In the genomic region with DNA sequence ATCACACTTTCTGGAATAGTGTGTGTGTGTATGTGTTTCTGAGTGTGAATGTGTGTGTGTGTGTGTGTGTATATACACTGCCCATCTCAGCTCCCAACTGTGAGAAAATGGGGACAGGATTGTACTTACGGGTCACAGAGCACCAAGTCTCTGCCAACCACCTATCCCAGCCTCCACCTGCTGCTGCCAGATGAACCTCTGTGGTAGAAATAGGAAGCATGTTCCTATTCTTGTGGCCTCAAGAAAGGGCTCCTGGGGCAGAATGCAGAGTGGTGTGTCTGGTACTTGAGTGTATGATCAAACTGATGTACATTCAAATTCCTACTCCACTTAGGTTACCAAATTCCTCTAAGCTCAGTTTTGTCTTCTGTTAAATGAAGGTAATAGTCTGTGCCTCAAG, we compare ENCODE assay signal across 18 cellular contexts.
"Had no signal": no experiment of that assay in that cellular context is flagged by ENCODE, and none has a peak within 500 bp of the region (broad histone marks: within the 10 kb centered on the region; RNA-seq: fewer than 3 reads in every experiment).

No MANE protein-coding gene starts in this region.

- H3K27me3 ChIP-seq: dorsolateral prefrontal cortex, neural progenitor cell, ovary, right lobe of liver had no signal

- DNase-seq: activated CD4-positive, alpha-beta memory T cell treated with anti-CD3 and anti-CD28 coated beads, Interleukin-2, amount 10 ng/mL, durations not matched to agents 7 days and 5 days; activated CD4-positive, alpha-beta T cell treated with anti-CD3 and anti-CD28 coated beads for 4 hours; dorsolateral prefrontal cortex; islet precursor cell; midbrain; ovary; right lobe of liver; stimulated activated CD4-positive, alpha-beta T cell treated with anti-CD3 and anti-CD28 coated beads, Interleukin-4, amount 100 ng/mL, for 4 hours; stimulated activated CD8-positive, alpha-beta memory T cell treated with anti-CD3 and anti-CD28 coated beads, Interleukin-4, amount 100 ng/mL, for 48 hours had no signal

- H3K4me1 ChIP-seq: neural progenitor cell had no signal

- H3K27ac ChIP-seq: neural progenitor cell, ovary, right lobe of liver, thoracic aorta had no signal

- H3K9me3 ChIP-seq: ovary, right lobe of liver, thoracic aorta had no signal

- ATAC-seq: right lobe of liver, WTC11 had no signal

- FAIRE-seq: endometrium, TTC549, urothelium cell line had no signal

- H3K27ac Mint-ChIP-seq: activated CD4-positive, alpha-beta memory T cell treated with anti-CD3 and anti-CD28 coated beads, Interleukin-2, amount 10 ng/mL, durations not matched to agents 7 days and 5 days; activated T-helper 1 cell treated with anti-CD3 and anti-CD28 coated beads, Interleukin-12 subunit alpha, Interleukin-12 subunit beta, Interleukin-2, Interleukin-4 antibody, amounts not matched to agents 30 ng/mL and 10 ng/mL and 1 ng/mL, durations not matched to agents 14 hours and 24 hours and 36 hours; neural progenitor cell; WTC11 had no signal

- H3K4me3 Mint-ChIP-seq: activated CD4-positive, alpha-beta memory T cell treated with anti-CD3 and anti-CD28 coated beads, Interleukin-2, amount 10 ng/mL, durations not matched to agents 7 days and 5 days; activated T-helper 1 cell treated with anti-CD3 and anti-CD28 coated beads, Interleukin-12 subunit alpha, Interleukin-12 subunit beta, Interleukin-2, Interleukin-4 antibody, amounts not matched to agents 30 ng/mL and 10 ng/mL and 1 ng/mL, durations not matched to agents 14 hours and 24 hours and 36 hours; neural progenitor cell; WTC11 had no signal

- H3K4me3 ChIP-seq: dorsolateral prefrontal cortex, lung, neural progenitor cell, ovary, right lobe of liver, smooth muscle cell, thoracic aorta had no signal

- H3K36me3 ChIP-seq: neural progenitor cell, ovary, right lobe of liver, thoracic aorta had no signal
